22 cellular contexts compared by ENCODE assay signal in genomic region chr3:24359102-24359501, GRCh38.
DNase-seq lines count a peak whose midpoint lies in the region; ATAC-seq, FAIRE-seq and TF ChIP-seq lines count a peak whose summit lies in the region.
"Had no signal": no experiment of that assay in that cellular context is flagged by ENCODE, and none has a peak within 500 bp of the region (broad histone marks: within the 10 kb centered on the region; RNA-seq: fewer than 3 reads in every experiment).

No MANE protein-coding gene starts in this region.

- DNase-seq in coronary artery (ENCODE audit: low spot score) (no peak), trophoblast cell (peak; percentile 14 to 49), tibial artery (no peak), frontal cortex (ENCODE audit: low spot score in 2 of 2) (no peak), inferior parietal cortex (ENCODE audit: extremely low spot score) (no peak)
- DNase-seq: BE2C; C1 segment of cervical spinal cord; CD4-positive, CD25-positive, alpha-beta regulatory T cell; CD8-positive, alpha-beta memory T cell; COR-L47; DMS 273 treated with DMSO at 0.1 percent for 48 hours; DMS53; DND-41; EL; H7; HFFc6 had no signal

- H3K18ac ChIP-seq in trophoblast cell (ENCODE audit: low read length), result no peak overlapping the region

- no peak overlapping the region for H3K4ac ChIP-seq in trophoblast cell (ENCODE audit: low read depth, low read length)

- WGBS in trophoblast cell (ENCODE audit: extremely low coverage, insufficient coverage, insufficient read length), result no CpG with 5 or more reads among the region's 1 CpG

- no peak overlapping the region for H3K4me2 ChIP-seq in trophoblast cell (ENCODE audit: low read length)

- H3K36me3 Mint-ChIP-seq in activated T-helper 17 cell treated with anti-CD3 and anti-CD28 coated beads, Interleukin-2, amount 50 U/mL, for 72 hours (ENCODE audit: low read depth), result no peaks in the 10 kb centered on the region
- H3K36me3 Mint-ChIP-seq: CD4-positive, CD25-positive, alpha-beta regulatory T cell; CD8-positive, alpha-beta memory T cell had no signal

- peak overlapping the region; percentile 26 to 58 for H3K27ac ChIP-seq in coronary artery
- H3K27ac ChIP-seq in trophoblast cell (ENCODE audit: low read depth, low read length), result no peak overlapping the region
- peak overlapping the region; percentile 23 to 56 for H3K27ac ChIP-seq in tibial artery

- H4K12ac ChIP-seq in trophoblast cell (ENCODE audit: low read depth, low read length), result no peak overlapping the region

- no peaks in the 10 kb centered on the region for H3K9me3 ChIP-seq in trophoblast cell (ENCODE audit: insufficient read depth, low read depth, low read length)
- H3K9me3 ChIP-seq in tibial artery, result no peaks in the 10 kb centered on the region
- H3K9me3 ChIP-seq: BE2C had no signal

- no peaks in the 10 kb centered on the region for H3K4me1 Mint-ChIP-seq in activated T-helper 17 cell treated with anti-CD3 and anti-CD28 coated beads, Interleukin-2, amount 50 U/mL, for 72 hours
- H3K4me1 Mint-ChIP-seq: CD4-positive, CD25-positive, alpha-beta regulatory T cell; CD8-positive, alpha-beta memory T cell had no signal

- no peak overlapping the region for H2BK120ac ChIP-seq in trophoblast cell (ENCODE audit: insufficient read depth, low read length, poor library complexity)

- H3K36me3 ChIP-seq in trophoblast cell (ENCODE audit: control insufficient read depth in 1 of 2, insufficient read depth in 2 of 2, low read length in 2 of 2), result no peaks in the 10 kb centered on the region
- H3K36me3 ChIP-seq in tibial artery, result no peaks in the 10 kb centered on the region
- H3K36me3 ChIP-seq: BE2C had no signal

- H2BK12ac ChIP-seq in trophoblast cell (ENCODE audit: low read length), result no peak overlapping the region

- H3K14ac ChIP-seq in trophoblast cell (ENCODE audit: low read length), result no peak overlapping the region

- H2BK5ac ChIP-seq in trophoblast cell (ENCODE audit: low read depth, low read length, poor library complexity), result no peak overlapping the region

- H3K9ac ChIP-seq in trophoblast cell (ENCODE audit: low read length), result no peak overlapping the region

- H3K4me3 Mint-ChIP-seq in activated T-helper 17 cell treated with anti-CD3 and anti-CD28 coated beads, Interleukin-2, amount 50 U/mL, for 72 hours, result no peak overlapping the region
- H3K4me3 Mint-ChIP-seq: CD4-positive, CD25-positive, alpha-beta regulatory T cell; CD8-positive, alpha-beta memory T cell; GM23338; HFFc6 had no signal

- H3K79me1 ChIP-seq in trophoblast cell (ENCODE audit: low read length), result no peaks in the 10 kb centered on the region

- TF ChIP-seq CTCF in coronary artery (IDR thresholded peaks at IDR 0.05) (no peak), tibial artery (IDR thresholded peaks at IDR 0.05) (no peak)

- no peak for ATAC-seq in activated T-helper 17 cell treated with anti-CD3 and anti-CD28 coated beads, Interleukin-2, amount 50 U/mL, for 72 hours (replicated peaks)
- ATAC-seq: GM12878, HCT116 had no signal

- no peak overlapping the region for H2AFZ ChIP-seq in trophoblast cell (ENCODE audit: insufficient read depth, low read length, poor library complexity)
- H2AFZ ChIP-seq: GM23338 had no signal

- H3K27me3 ChIP-seq in trophoblast cell (ENCODE audit: insufficient read depth, low read length) (no peaks in the 10 kb centered on the region), tibial artery (no peaks in the 10 kb centered on the region)
- H3K27me3 ChIP-seq: BE2C had no signal

- FAIRE-seq in frontal cortex (lab: Jason Lieb, UNC), result no peak
- FAIRE-seq: A204.1, GM12878, HepG2 had no signal

- H3K27me3 Mint-ChIP-seq in activated T-helper 17 cell treated with anti-CD3 and anti-CD28 coated beads, Interleukin-2, amount 50 U/mL, for 72 hours, result no peaks in the 10 kb centered on the region
- H3K27me3 Mint-ChIP-seq: CD4-positive, CD25-positive, alpha-beta regulatory T cell; CD8-positive, alpha-beta memory T cell had no signal

- no peak overlapping the region for H3K4me3 ChIP-seq in coronary artery
- H3K4me3 ChIP-seq in trophoblast cell (ENCODE audit: low read depth, low read length), result no peak overlapping the region
- H3K4me3 ChIP-seq in tibial artery, result no peak overlapping the region
- H3K4me3 ChIP-seq: GM12878, GM23338 had no signal

- no peak overlapping the region for H3K27ac Mint-ChIP-seq in activated T-helper 17 cell treated with anti-CD3 and anti-CD28 coated beads, Interleukin-2, amount 50 U/mL, for 72 hours
- H3K27ac Mint-ChIP-seq: CD4-positive, CD25-positive, alpha-beta regulatory T cell; CD8-positive, alpha-beta memory T cell; GM23338; HFFc6 had no signal

- H3K4me1 ChIP-seq in trophoblast cell (ENCODE audit: control insufficient read depth in 1 of 2, insufficient read depth in 2 of 2, low read length in 2 of 2), result peaks cover 0 to 2% of the 10 kb centered on the region in 2 experiments
- H3K4me1 ChIP-seq in tibial artery, result peaks cover 9 to 93% (median 48%) of the 10 kb centered on the region in 4 donors
- H3K4me1 ChIP-seq: BE2C had no signal

- no peaks in the 10 kb centered on the region for H3K79me2 ChIP-seq in trophoblast cell (ENCODE audit: control insufficient read depth, insufficient read depth, low read length, poor library complexity)

- intact Hi-C loops in tibial artery (cut with DNase I; ENCODE audit: low total_unique reads), result loop anchor here (10.0 kb wide), 1 partner anchor 136 kb away; the partner anchor contains the start of gene THRB

- no peak overlapping the region for H4K8ac ChIP-seq in trophoblast cell (ENCODE audit: low read depth, low read length)

- H3K9me3 Mint-ChIP-seq in activated T-helper 17 cell treated with anti-CD3 and anti-CD28 coated beads, Interleukin-2, amount 50 U/mL, for 72 hours, result peaks cover 6% of the 10 kb centered on the region
- H3K9me3 Mint-ChIP-seq: GM23338 had no signal

- H4K91ac ChIP-seq in trophoblast cell (ENCODE audit: low read depth, low read length), result no peak overlapping the region

- H2AK5ac ChIP-seq in trophoblast cell (ENCODE audit: low read length), result no peak overlapping the region

- H3K23ac ChIP-seq in trophoblast cell (ENCODE audit: low read length), result no peak overlapping the region

Comparison
In these comparisons a context has a peak if more than half of its experiments do, and no peak if none do; other contexts are left out.
1. DNase-seq: peak in trophoblast cell (2 of 2); none in coronary artery (single experiment), tibial artery (0 of 2), frontal cortex (0 of 2) and inferior parietal cortex (single experiment).